17 cellular contexts compared by ENCODE assay signal in genomic region chr3:178618907-178619306, GRCh38.
A peak's percentile ranks its signal among the peaks of the same experiment; 100 is the strongest.
DNase-seq lines count a peak whose midpoint lies in the region; FAIRE-seq and TF ChIP-seq lines count a peak whose summit lies in the region.
"Had no signal": no experiment of that assay in that cellular context is flagged by ENCODE, and none has a peak within 500 bp of the region (broad histone marks: within the 10 kb centered on the region; RNA-seq: fewer than 3 reads in every experiment).

No MANE protein-coding gene starts in this region.

- peak overlapping the region; percentile 24 for H2AFZ ChIP-seq in keratinocyte (ENCODE audit: control insufficient read depth, low read length)
- no peak overlapping the region for H2AFZ ChIP-seq in smooth muscle cell (ENCODE audit: low read depth)

- no peaks in the 10 kb centered on the region for H3K36me3 ChIP-seq in endocrine pancreas (ENCODE audit: control insufficient read depth, insufficient read depth, low read length)
- H3K36me3 ChIP-seq in keratinocyte (ENCODE audit: control insufficient read depth in 2 of 2, extremely low read depth in 1 of 2, insufficient read depth in 2 of 2, low read length in 2 of 2), result no peaks in the 10 kb centered on the region
- no peaks in the 10 kb centered on the region for H3K36me3 ChIP-seq in smooth muscle cell (ENCODE audit: low read depth)
- H3K36me3 ChIP-seq: BLaER1 treated with 17β-estradiol and CSF1 and Interleukin-3, amounts not matched to agents 10 nM and 100 nM; Peyer's patch had no signal

- no peak for TF ChIP-seq CTCF in keratinocyte (optimal IDR thresholded peaks at IDR 0.05 in 1 of 3, IDR thresholded peaks at IDR 0.05 in 1 of 3, conservative IDR thresholded peaks at IDR 0.05 in 1 of 3; ENCODE audit: extremely low read depth in 1 of 3, insufficient read depth in 2 of 3, low read length in 3 of 3)
- no peak for TF ChIP-seq CTCF in smooth muscle cell (IDR thresholded peaks at IDR 0.05; ENCODE audit: borderline replicate concordance, insufficient read depth, poor library complexity, severe bottlenecking)

- H3K27me3 ChIP-seq in endocrine pancreas (ENCODE audit: control insufficient read depth, insufficient read depth, low read length) (no peaks in the 10 kb centered on the region), keratinocyte (ENCODE audit: control insufficient read depth, extremely low read depth, insufficient read depth, low read length) (no peaks in the 10 kb centered on the region), smooth muscle cell (ENCODE audit: low read depth) (peaks cover 16% of the 10 kb centered on the region)
- H3K27me3 ChIP-seq: BLaER1 treated with 17β-estradiol and CSF1 and Interleukin-3, amounts not matched to agents 10 nM and 100 nM; Peyer's patch had no signal

- no peaks in the 10 kb centered on the region for H3F3A ChIP-seq in smooth muscle cell (ENCODE audit: low read depth)

- FAIRE-seq in keratinocyte (lab: Jason Lieb, UNC) (no peak), GM19239 (lab: Jason Lieb, UNC) (no peak)

- H3K9me1 ChIP-seq in keratinocyte (ENCODE audit: control insufficient read depth, extremely low read depth, insufficient read depth, low read length), result no peaks in the 10 kb centered on the region

- H3K4me2 ChIP-seq in keratinocyte (ENCODE audit: control insufficient read depth, extremely low read depth, insufficient read depth, low read depth, low read length) (no peak overlapping the region), smooth muscle cell (peak overlapping the region; percentile 61)
- H3K4me2 ChIP-seq: BLaER1 treated with 17β-estradiol and CSF1 and Interleukin-3, amounts not matched to agents 10 nM and 100 nM had no signal

- H3K27ac ChIP-seq in keratinocyte (ENCODE audit: control insufficient read depth, insufficient read depth, low read length), result no peak overlapping the region
- no peak overlapping the region for H3K27ac ChIP-seq in smooth muscle cell (ENCODE audit: low read depth)
- H3K27ac ChIP-seq: BLaER1 treated with 17β-estradiol and CSF1 and Interleukin-3, amounts not matched to agents 10 nM and 100 nM; Peyer's patch had no signal

- H3K4me3 ChIP-seq in endocrine pancreas (ENCODE audit: control insufficient read depth, insufficient read depth, low read length) (peak overlapping the region; percentile 83), keratinocyte (ENCODE audit: control insufficient read depth in 2 of 3, extremely low read depth in 1 of 3, insufficient read depth in 2 of 3, low read depth in 1 of 3, low read length in 3 of 3) (no peak overlapping the region), smooth muscle cell (no peak overlapping the region)
- H3K4me3 ChIP-seq: BLaER1 treated with 17β-estradiol and CSF1 and Interleukin-3, amounts not matched to agents 10 nM and 100 nM had no signal

- H3K9ac ChIP-seq in endocrine pancreas (ENCODE audit: control insufficient read depth, insufficient read depth, low read length), result no peak overlapping the region
- H3K9ac ChIP-seq in keratinocyte (ENCODE audit: control insufficient read depth, extremely low read depth, insufficient read depth, low read length), result no peak overlapping the region
- H3K9ac ChIP-seq in smooth muscle cell (ENCODE audit: low read depth), result no peak overlapping the region
- H3K9ac ChIP-seq: BLaER1 treated with 17β-estradiol and CSF1 and Interleukin-3, amounts not matched to agents 10 nM and 100 nM had no signal

- 14% methylated on average over 2 of the region's 2 CpGs for WGBS in smooth muscle cell (ENCODE audit: low lambda C conversion rate)

- no peaks in the 10 kb centered on the region for H3K79me2 ChIP-seq in keratinocyte (ENCODE audit: control insufficient read depth, insufficient read depth, low read length)
- H3K79me2 ChIP-seq in smooth muscle cell (ENCODE audit: low read depth), result no peaks in the 10 kb centered on the region

- dilution Hi-C loops in keratinocyte (cut with MboI; ENCODE audit: extremely low pct_ligation_motif_present, low sequenced_read_pairs), result no loop called here

- H3K9me3 ChIP-seq in endocrine pancreas (ENCODE audit: control insufficient read depth, low read length) (no peaks in the 10 kb centered on the region), keratinocyte (ENCODE audit: control insufficient read depth, low read depth, low read length) (no peaks in the 10 kb centered on the region), smooth muscle cell (replicated peaks; ENCODE audit: low read depth) (no peaks in the 10 kb centered on the region)
- H3K9me3 ChIP-seq: BLaER1 treated with 17β-estradiol and CSF1 and Interleukin-3, amounts not matched to agents 10 nM and 100 nM; Peyer's patch had no signal

- H3K4me1 ChIP-seq in endocrine pancreas (ENCODE audit: control insufficient read depth, insufficient read depth, low read length) (peaks cover 24% of the 10 kb centered on the region), keratinocyte (ENCODE audit: control insufficient read depth, extremely low read depth, insufficient read depth, low read length) (peaks cover 3% of the 10 kb centered on the region), smooth muscle cell (ENCODE audit: low read depth) (peaks cover 4% of the 10 kb centered on the region)
- H3K4me1 ChIP-seq: BLaER1 treated with 17β-estradiol and CSF1 and Interleukin-3, amounts not matched to agents 10 nM and 100 nM; Peyer's patch had no signal

- DNase-seq in NCI-H2171 treated with DMSO at 0.1 percent for 48 hours (lab: John Stamatoyannopoulos, UW) (peak; percentile 18), NCI-H2171 (lab: John Stamatoyannopoulos, UW) (no peak), keratinocyte (ENCODE audit: low read depth, low spot score) (no peak), smooth muscle cell (lab: John Stamatoyannopoulos, UW; ENCODE audit: unreplicated experiment) (no peak), GM19239 (ENCODE audit: insufficient read length, low spot score) (no peak), ecto neural progenitor cell (ENCODE audit: low spot score) (no peak), NCI-H446 treated with DMSO at 0.1 percent for 48 hours (lab: John Stamatoyannopoulos, UW) (no peak)
- DNase-seq: 8988T, DMS153, H7, Karpas-422, NCI-H1417, NCI-H2029 treated with DMSO at 0.1 percent for 48 hours, NCI-H526, Peyer's patch had no signal

- H4K20me1 ChIP-seq in keratinocyte (ENCODE audit: control insufficient read depth, extremely low read depth, insufficient read depth, low read length), result no peaks in the 10 kb centered on the region
- H4K20me1 ChIP-seq in smooth muscle cell (ENCODE audit: low read depth), result no peaks in the 10 kb centered on the region
- H4K20me1 ChIP-seq: BLaER1 treated with 17β-estradiol and CSF1 and Interleukin-3, amounts not matched to agents 10 nM and 100 nM had no signal
